8 cellular contexts compared by ENCODE assay signal in the genomic region with DNA sequence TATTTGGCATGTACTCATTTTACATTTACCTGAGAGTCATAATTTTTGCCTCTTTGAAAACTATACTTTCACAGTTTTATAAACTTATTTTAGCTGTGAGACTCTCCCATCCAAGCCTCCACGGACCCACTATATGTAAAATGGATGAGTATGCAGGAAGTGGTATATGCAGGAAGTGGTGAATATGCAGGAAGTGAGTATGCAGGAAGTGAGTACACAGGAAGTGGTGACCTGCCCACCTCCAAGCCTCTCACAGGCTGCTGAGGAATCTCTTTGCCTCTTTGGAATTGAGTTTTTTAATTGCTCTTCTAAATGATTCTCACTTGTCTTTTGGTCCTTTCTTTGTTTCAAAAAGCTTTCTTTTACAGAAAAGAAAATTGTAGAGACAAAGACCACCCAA.
DNase-seq lines count a peak whose midpoint lies in the region; ATAC-seq lines count a peak whose summit lies in the region.

No MANE protein-coding gene starts in this region.

- DNase-seq in A172 (ENCODE audit: low spot score) (peak; percentile 87), NCI-H226 (peak; percentile 18), foreskin melanocyte (no peak), GM03348 (ENCODE audit: low spot score) (no peak)
- DNase-seq in activated gamma-delta T cell treated with anti-CD3 and anti-CD28 coated beads, Interleukin-2, amount 50 U/mL, for 16 hours (ENCODE audit: low read depth) = peak; percentile 10
- DNase-seq in stimulated activated CD4-positive, alpha-beta T cell treated with anti-CD3 and anti-CD28 coated beads, TNF-alpha, amount 100 ng/mL, for 48 hours (ENCODE audit: low read depth in 3 of 3) = peak in 2 of 3 donors; percentile 21 to 37

- ATAC-seq in GM21526 (IDR thresholded peaks at IDR 0.05; ENCODE audit: low FRiP score, unreplicated experiment) (peak; percentile 82), GM21786 (IDR thresholded peaks at IDR 0.05; ENCODE audit: unreplicated experiment) (no peak)

Comparison
In these comparisons a context has a peak if more than half of its experiments do, and no peak if none do; other contexts are left out.
1. DNase-seq: peak in A172 (single experiment), NCI-H226 (single experiment), activated gamma-delta T cell treated with anti-CD3 and anti-CD28 coated beads, Interleukin-2, amount 50 U/mL, for 16 hours (single experiment) and stimulated activated CD4-positive, alpha-beta T cell treated with anti-CD3 and anti-CD28 coated beads, TNF-alpha, amount 100 ng/mL, for 48 hours (2 of 3); none in foreskin melanocyte (single experiment) and GM03348 (single experiment).